1 cellular context compared by ENCODE assay signal in genomic region chr15:73686781-73687256, GRCh38.
TF ChIP-seq lines count a peak whose summit lies in the region.

No MANE protein-coding gene starts in this region.

TF ChIP-seq in WTC11, 78 proteins besides CTCF, POLR2A, EP300 and RAD21 (continued from another document):
- TF ChIP-seq AR (CRISPR knock-in tag; IDR thresholded peaks at IDR 0.05) (no peak), ELF4 (CRISPR knock-in tag; IDR thresholded peaks at IDR 0.05; ENCODE audit: low read depth) (no peak), ZNF281 (CRISPR knock-in tag; IDR thresholded peaks at IDR 0.05) (no peak)
